In genomic region chr1:111126354-111126753, GRCh38 we compare ENCODE assay signal across 18 cellular contexts. TPM values are rescaled to one million over a fixed set of nuclear protein-coding genes. Genes with fewer than 3 reads are reported as not detected.
DNase-seq lines count a peak whose midpoint lies in the region; ATAC-seq, FAIRE-seq and TF ChIP-seq lines count a peak whose summit lies in the region.
"Had no signal": no experiment of that assay in that cellular context is flagged by ENCODE, and none has a peak within 500 bp of the region (broad histone marks: within the 10 kb centered on the region; RNA-seq: fewer than 3 reads in every experiment).

No MANE protein-coding gene starts in this region.

- peaks cover 23% of the 10 kb centered on the region for H3K79me2 ChIP-seq in Karpas-422 (ENCODE audit: low read length)
- H3K79me2 ChIP-seq in astrocyte (ENCODE audit: insufficient read depth, low read length) = no peaks in the 10 kb centered on the region

- H2AFZ ChIP-seq in Karpas-422 (ENCODE audit: low read length) = no peak overlapping the region
- H2AFZ ChIP-seq in astrocyte (ENCODE audit: low read depth, low read length) = no peak overlapping the region

- no peak overlapping the region for H3K4me3 Mint-ChIP-seq in CD14-positive monocyte
- H3K4me3 Mint-ChIP-seq in astrocyte (ENCODE audit: unreplicated experiment) = no peak overlapping the region
- no peak overlapping the region for H3K4me3 Mint-ChIP-seq in nephron progenitor cell
- H3K4me3 Mint-ChIP-seq: H9, HFFc6 had no signal

- peaks cover 64% of the 10 kb centered on the region for H3K4me1 Mint-ChIP-seq in CD14-positive monocyte
- H3K4me1 Mint-ChIP-seq in astrocyte (ENCODE audit: low read depth, unreplicated experiment) = no peaks in the 10 kb centered on the region
- H3K4me1 Mint-ChIP-seq in nephron progenitor cell = peaks cover 23% of the 10 kb centered on the region
- H3K4me1 Mint-ChIP-seq: H9 had no signal

- H3K9me2 ChIP-seq in Karpas-422 (replicated peaks; ENCODE audit: insufficient read depth, low read length) = no peaks in the 10 kb centered on the region

- intact Hi-C loops in CD14-positive monocyte (cut with micrococcal nuclease) = no loop called here
- intact Hi-C loops in lower lobe of right lung (cut with DNase I) = no loop called here

- H4K20me1 ChIP-seq in Karpas-422 (ENCODE audit: insufficient read depth, low read depth, low read length) (no peaks in the 10 kb centered on the region), astrocyte (ENCODE audit: insufficient read depth, low read length) (no peaks in the 10 kb centered on the region)

- H3K4me3 ChIP-seq in Karpas-422 (ENCODE audit: low read length) (peak overlapping the region; percentile 42; the same call in 1 of the 2 replicates), astrocyte (ENCODE audit: insufficient read depth, low read depth, low read length) (no peak overlapping the region), lower lobe of right lung (no peak overlapping the region), gastroesophageal sphincter (no peak overlapping the region)
- H3K4me3 ChIP-seq: Peyer's patch had no signal

- TF ChIP-seq CTCF in CD14-positive monocyte (IDR thresholded peaks at IDR 0.05) = no peak
- no peak for TF ChIP-seq CTCF in astrocyte (IDR thresholded peaks at IDR 0.05; ENCODE audit: insufficient read depth, low read depth, low read length)
- TF ChIP-seq CTCF in nephron progenitor cell (IDR thresholded peaks at IDR 0.05) = no peak
- no peak for TF ChIP-seq CTCF in D721Med (IDR thresholded peaks at IDR 0.05; ENCODE audit: insufficient read depth, missing control alignments)
- TF ChIP-seq CTCF in lower lobe of right lung (IDR thresholded peaks at IDR 0.05) = no peak
- no peak for TF ChIP-seq CTCF in gastroesophageal sphincter (IDR thresholded peaks at IDR 0.05)

- H3K27me3 Mint-ChIP-seq in CD14-positive monocyte (ENCODE audit: low read depth in 3 of 3) (peaks cover 0 to 2% (median 2%) of the 10 kb centered on the region in 3 donors), astrocyte (ENCODE audit: low read depth, unreplicated experiment) (no peaks in the 10 kb centered on the region), nephron progenitor cell (ENCODE audit: low read depth, poor library complexity) (no peaks in the 10 kb centered on the region)

- DNase-seq in CD14-positive monocyte (ENCODE audit: low spot score) = no peak
- no peak for DNase-seq in Karpas-422
- no peak for DNase-seq in astrocyte (ENCODE audit: low read depth)
- no peak for DNase-seq in nephron progenitor cell
- no peak for DNase-seq in D721Med (ENCODE audit: insufficient read length, low spot score)
- no peak for DNase-seq in lower lobe of right lung
- DNase-seq in ecto neural progenitor cell (ENCODE audit: low spot score) = no peak
- DNase-seq: DMS79, H9, HFFc6, KG1, NCI-H1092 treated with DMSO at 0.1 percent for 48 hours, NCI-H1436 treated with DMSO at 0.1 percent for 48 hours, NCI-H1930, NCI-H2227 treated with DMSO at 0.1 percent for 48 hours, NCI-H510A, Peyer's patch had no signal

- H3K27ac Mint-ChIP-seq in CD14-positive monocyte (peak overlapping the region in 4 of 7 donors; percentile 66 to 71 (median 71)), astrocyte (ENCODE audit: unreplicated experiment) (peak overlapping the region; percentile 22), nephron progenitor cell (peak overlapping the region; percentile 18)
- H3K27ac Mint-ChIP-seq: H9, HFFc6 had no signal

- peaks cover 77% of the 10 kb centered on the region for H3K4me1 ChIP-seq in Karpas-422 (ENCODE audit: low read length)
- H3K4me1 ChIP-seq in astrocyte (ENCODE audit: insufficient read depth, low read length) = no peaks in the 10 kb centered on the region
- peaks cover 14% of the 10 kb centered on the region for H3K4me1 ChIP-seq in lower lobe of right lung
- no peaks in the 10 kb centered on the region for H3K4me1 ChIP-seq in gastroesophageal sphincter

- H3K9me3 ChIP-seq in Karpas-422 (ENCODE audit: low read length) (no peaks in the 10 kb centered on the region), astrocyte (ENCODE audit: insufficient read depth, low read depth, low read length) (no peaks in the 10 kb centered on the region), lower lobe of right lung (no peaks in the 10 kb centered on the region), gastroesophageal sphincter (no peaks in the 10 kb centered on the region)
- H3K9me3 ChIP-seq: Peyer's patch had no signal

- ATAC-seq in lower lobe of right lung (no peak), gastroesophageal sphincter (no peak)

- peak overlapping the region; percentile 97 for H3K27ac ChIP-seq in Karpas-422 (ENCODE audit: low read length)
- no peak overlapping the region for H3K27ac ChIP-seq in astrocyte (ENCODE audit: low read depth, low read length)
- H3K27ac ChIP-seq in lower lobe of right lung = no peak overlapping the region
- no peak overlapping the region for H3K27ac ChIP-seq in gastroesophageal sphincter

- H3K9ac ChIP-seq in Karpas-422 (ENCODE audit: low read length) (no peak overlapping the region), astrocyte (ENCODE audit: low read length) (no peak overlapping the region)

- peak overlapping the region; percentile 84 for H3K4me2 ChIP-seq in Karpas-422 (ENCODE audit: low read depth, low read length, poor library complexity, severe bottlenecking)
- H3K4me2 ChIP-seq in astrocyte (ENCODE audit: low read length) = no peak overlapping the region

- TF ChIP-seq EP300 in gastroesophageal sphincter (IDR thresholded peaks at IDR 0.05) = no peak

- H3K27me3 ChIP-seq in Karpas-422 (ENCODE audit: low read length) = no peaks in the 10 kb centered on the region
- no peaks in the 10 kb centered on the region for H3K27me3 ChIP-seq in astrocyte (ENCODE audit: insufficient read depth, low read length)
- no peaks in the 10 kb centered on the region for H3K27me3 ChIP-seq in lower lobe of right lung (ENCODE audit: low read depth)
- no peaks in the 10 kb centered on the region for H3K27me3 ChIP-seq in gastroesophageal sphincter
- H3K27me3 ChIP-seq: Peyer's patch had no signal

- FAIRE-seq in astrocyte (lab: Jason Lieb, UNC) = no peak
- FAIRE-seq in D721Med (lab: Jason Lieb, UNC) = no peak

- no peak for TF ChIP-seq POLR2A in gastroesophageal sphincter (IDR thresholded peaks at IDR 0.05)

- H3K9me3 Mint-ChIP-seq in CD14-positive monocyte (peaks cover 0 to 2% (median 0%) of the 10 kb centered on the region in 7 donors), astrocyte (ENCODE audit: unreplicated experiment) (no peaks in the 10 kb centered on the region), nephron progenitor cell (no peaks in the 10 kb centered on the region)
- H3K9me3 Mint-ChIP-seq: H9, HFFc6 had no signal

- H3K36me3 ChIP-seq in Karpas-422 (ENCODE audit: insufficient read depth, low read length) = peaks cover 43% of the 10 kb centered on the region
- H3K36me3 ChIP-seq in astrocyte (ENCODE audit: insufficient read depth, low read length) = peaks cover 3% of the 10 kb centered on the region
- H3K36me3 ChIP-seq in lower lobe of right lung = peaks cover 81% of the 10 kb centered on the region
- peaks cover 0 to 88% of the 10 kb centered on the region in 2 donors for H3K36me3 ChIP-seq in gastroesophageal sphincter

- H3K36me3 Mint-ChIP-seq in CD14-positive monocyte (peaks cover 56 to 69% of the 10 kb centered on the region in 2 donors), astrocyte (ENCODE audit: low read depth, unreplicated experiment) (peaks cover 10% of the 10 kb centered on the region), nephron progenitor cell (ENCODE audit: low read depth) (peaks cover 69% of the 10 kb centered on the region)

- WGBS in gastroesophageal sphincter (ENCODE audit: low coverage in 1 of 2), 2 donors = 85 to 100% methylated on average over 1 of the region's 1 CpG

RNA-seq across cellular contexts. Expression of gene DRAM2, which starts 13.5 kb away (rescaled TPM):
- 100 to 1,000 TPM; 190 to 204 TPM for polyA plus RNA-seq in CD14-positive monocyte
- 142 and 268 TPM in 2 replicates for total RNA-seq in Karpas-422 (2014; rRNA removed; shearing (Covaris generic); ENCODE audit: low replicate concordance)
- total RNA-seq in astrocyte (33.9 and 38.7 TPM in 2 replicates), lower lobe of right lung (73.9 TPM), gastroesophageal sphincter (10 to 100 TPM; 33.5 to 58.9 (median 37.4) TPM)

RNA-seq across cellular contexts. Expression of gene CEPT1, which starts 13.7 kb away (rescaled TPM):
- polyA plus RNA-seq in CD14-positive monocyte = 10 to 100 TPM; 20.8 to 26.9 TPM
- total RNA-seq in Karpas-422 (2014; rRNA removed; shearing (Covaris generic); ENCODE audit: low replicate concordance) = 60.5 and 136 TPM in 2 replicates
- total RNA-seq in astrocyte (24.9 and 26.9 TPM in 2 replicates), lower lobe of right lung (53.4 TPM), gastroesophageal sphincter (10 to 100 TPM; 23.1 to 30.4 (median 28.4) TPM)

Comparison
In these comparisons a context has a peak if more than half of its experiments do, and no peak if none do; other contexts are left out.
1. H3K27ac Mint-ChIP-seq: peak in every context shown above with its lines; median percentile 71 in CD14-positive monocyte; 22 in astrocyte; 18 in nephron progenitor cell.